ENCODE assay signal across 8 cellular contexts in the genomic region with DNA sequence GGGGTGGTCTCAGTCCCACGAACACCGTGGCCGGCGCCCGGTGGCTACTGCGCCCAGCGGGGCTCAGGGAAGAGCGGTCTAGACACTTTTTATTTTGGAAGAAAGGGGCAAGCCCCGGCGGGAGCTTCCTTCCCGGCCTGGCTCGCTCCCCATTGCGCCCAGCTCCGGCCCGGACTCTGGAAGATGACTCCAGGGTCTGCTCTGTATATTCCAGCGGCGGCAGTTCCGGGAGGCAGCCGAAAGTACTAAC.
A peak's percentile ranks its signal among the peaks of the same experiment; 100 is the strongest.
DNase-seq lines count a peak whose midpoint lies in the region; ATAC-seq and TF ChIP-seq lines count a peak whose summit lies in the region.

No MANE protein-coding gene starts in this region.

- no peaks in the 10 kb centered on the region for H3F3A ChIP-seq in smooth muscle cell (ENCODE audit: low read depth)

- H3K79me2 ChIP-seq in smooth muscle cell (ENCODE audit: low read depth), result no peaks in the 10 kb centered on the region

- peaks cover 2% of the 10 kb centered on the region for H3K4me1 ChIP-seq in iPS-15b (ENCODE audit: control insufficient read depth, insufficient read depth, low read length)
- peaks cover 19% of the 10 kb centered on the region for H3K4me1 ChIP-seq in smooth muscle cell (ENCODE audit: low read depth)

- ATAC-seq in activated naive CD8-positive, alpha-beta T cell treated with anti-CD3 and anti-CD28 coated beads, Interleukin-2, amount 10 ng/mL, durations not matched to agents 7 days and 5 days (ENCODE audit: low read depth), result no peak

- peak overlapping the region; percentile 68 for H2AFZ ChIP-seq in smooth muscle cell (ENCODE audit: low read depth)

- H3K27me3 Mint-ChIP-seq in activated naive CD8-positive, alpha-beta T cell treated with anti-CD3 and anti-CD28 coated beads, Interleukin-2, amount 10 ng/mL, durations not matched to agents 7 days and 5 days, result peaks cover 31% of the 10 kb centered on the region

- H3K4me3 ChIP-seq in iPS-15b (ENCODE audit: low read depth, low read length) (peak overlapping the region; percentile 82), smooth muscle cell (peak overlapping the region; percentile 65)

- POLR2A ChIA-PET in activated naive CD8-positive, alpha-beta T cell treated with anti-CD3 and anti-CD28 coated beads, Interleukin-2, amount 10 ng/mL, durations not matched to agents 7 days and 5 days (lab: Charles Lee), result interaction anchor here (0.6 to 7.3 kb wide), 10 partner anchors 9 to 368 kb away, joined by 3 to 189 read pairs (median 4); no protein-coding TSS in a partner anchor

- H3K9ac ChIP-seq in iPS-15b (ENCODE audit: low read depth, low read length) (no peak overlapping the region), smooth muscle cell (ENCODE audit: low read depth) (no peak overlapping the region)

- H3K4me2 ChIP-seq in smooth muscle cell, result peak overlapping the region; percentile 98

- peak; percentile 74 for DNase-seq in HuH-7.5 (ENCODE audit: low spot score)
- DNase-seq in activated naive CD8-positive, alpha-beta T cell treated with anti-CD3 and anti-CD28 coated beads, Interleukin-2, amount 10 ng/mL, durations not matched to agents 7 days and 5 days, result no peak
- no peak for DNase-seq in smooth muscle cell (lab: John Stamatoyannopoulos, UW; ENCODE audit: unreplicated experiment)
- DNase-seq in NCI-H524 treated with DMSO at 0.1 percent for 48 hours (lab: John Stamatoyannopoulos, UW), result no peak
- no peak for DNase-seq in activated CD8-positive, alpha-beta memory T cell treated with anti-CD3 and anti-CD28 coated beads for 24 hours
- no peak for DNase-seq in midbrain (lab: John Stamatoyannopoulos, UW)
- no peak for DNase-seq in middle frontal gyrus (ENCODE audit: extremely low spot score, low spot score)

- peak overlapping the region; percentile 59 for H3K27ac Mint-ChIP-seq in activated naive CD8-positive, alpha-beta T cell treated with anti-CD3 and anti-CD28 coated beads, Interleukin-2, amount 10 ng/mL, durations not matched to agents 7 days and 5 days

- H3K36me3 ChIP-seq in iPS-15b (ENCODE audit: control insufficient read depth, insufficient read depth, low read length) (no peaks in the 10 kb centered on the region), smooth muscle cell (ENCODE audit: low read depth) (no peaks in the 10 kb centered on the region)

- no peak overlapping the region for H3K27ac ChIP-seq in smooth muscle cell (ENCODE audit: low read depth)

- peaks cover 2% of the 10 kb centered on the region for H3K36me3 Mint-ChIP-seq in activated naive CD8-positive, alpha-beta T cell treated with anti-CD3 and anti-CD28 coated beads, Interleukin-2, amount 10 ng/mL, durations not matched to agents 7 days and 5 days

- peaks cover 24% of the 10 kb centered on the region for H3K4me1 Mint-ChIP-seq in activated naive CD8-positive, alpha-beta T cell treated with anti-CD3 and anti-CD28 coated beads, Interleukin-2, amount 10 ng/mL, durations not matched to agents 7 days and 5 days

- WGBS in smooth muscle cell (ENCODE audit: low lambda C conversion rate), result 0% methylated on average over 19 of the region's 19 CpGs

- H3K27me3 ChIP-seq in iPS-15b (ENCODE audit: control insufficient read depth, insufficient read depth, low read length), result peaks cover 75% of the 10 kb centered on the region
- peaks cover 98% of the 10 kb centered on the region for H3K27me3 ChIP-seq in smooth muscle cell (ENCODE audit: low read depth)

- H4K20me1 ChIP-seq in smooth muscle cell (ENCODE audit: low read depth), result no peaks in the 10 kb centered on the region

- no peak for TF ChIP-seq CTCF in smooth muscle cell (IDR thresholded peaks at IDR 0.05; ENCODE audit: borderline replicate concordance, insufficient read depth, poor library complexity, severe bottlenecking)

- no peaks in the 10 kb centered on the region for H3K9me3 Mint-ChIP-seq in activated naive CD8-positive, alpha-beta T cell treated with anti-CD3 and anti-CD28 coated beads, Interleukin-2, amount 10 ng/mL, durations not matched to agents 7 days and 5 days

- H3K9me3 ChIP-seq in iPS-15b (ENCODE audit: control insufficient read depth, insufficient read depth, low read length) (no peaks in the 10 kb centered on the region), smooth muscle cell (replicated peaks; ENCODE audit: low read depth) (no peaks in the 10 kb centered on the region)

- peak overlapping the region; percentile 89 for H3K4me3 Mint-ChIP-seq in activated naive CD8-positive, alpha-beta T cell treated with anti-CD3 and anti-CD28 coated beads, Interleukin-2, amount 10 ng/mL, durations not matched to agents 7 days and 5 days
